ENCODE assay signal across 20 cellular contexts in the genomic region with DNA sequence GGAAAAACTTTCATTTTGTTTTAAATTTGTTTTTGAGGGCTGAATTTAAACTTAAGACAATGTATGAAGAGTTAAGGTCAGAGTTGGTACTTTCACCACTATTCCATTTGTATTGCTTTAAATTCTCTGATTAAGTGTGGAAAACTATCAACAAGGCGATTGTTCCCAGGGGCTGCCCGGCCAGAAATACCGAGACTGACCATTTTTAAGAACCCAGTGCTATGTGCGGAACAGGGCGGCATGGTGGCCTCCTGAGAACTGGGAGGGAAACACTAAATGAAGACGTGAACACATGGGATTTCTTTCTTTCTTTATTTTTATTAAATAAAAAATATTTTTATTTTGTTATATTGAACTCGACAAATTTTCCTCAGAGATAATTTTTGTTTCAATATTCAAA.
DNase-seq lines count a peak whose midpoint lies in the region; ATAC-seq and TF ChIP-seq lines count a peak whose summit lies in the region.
"Had no signal": no experiment of that assay in that cellular context is flagged by ENCODE, and none has a peak within 500 bp of the region (broad histone marks: within the 10 kb centered on the region; RNA-seq: fewer than 3 reads in every experiment).

No MANE protein-coding gene starts in this region.

- H3K4me2 ChIP-seq in BLaER1: peak overlapping the region; percentile 3; the same call in 1 of the 2 replicates

- no peak for ATAC-seq in GM18511 (IDR thresholded peaks at IDR 0.05; ENCODE audit: unreplicated experiment)
- ATAC-seq: HCT116 had no signal

- H3K9ac ChIP-seq in BLaER1: no peak overlapping the region

- H3K36me3 ChIP-seq in BLaER1: no peaks in the 10 kb centered on the region
- H3K36me3 ChIP-seq in testis (ENCODE audit: low read depth, missing control alignments): no peaks in the 10 kb centered on the region
- no peaks in the 10 kb centered on the region for H3K36me3 ChIP-seq in stomach

- H3K4me1 ChIP-seq in BLaER1: peaks cover 35% of the 10 kb centered on the region
- peaks cover 33% of the 10 kb centered on the region for H3K4me1 ChIP-seq in testis
- no peaks in the 10 kb centered on the region for H3K4me1 ChIP-seq in stomach
- H3K4me1 ChIP-seq: Caco-2 had no signal

- H3K4me3 ChIP-seq in BLaER1 (no peak overlapping the region), testis (no peak overlapping the region), stomach (no peak overlapping the region)

- intact Hi-C loops in testis (cut with DNase I; ENCODE audit: low total_unique reads): no loop called here
- intact Hi-C loops in stomach (cut with DNase I; ENCODE audit: low total_unique reads): no loop called here

- no peak for TF ChIP-seq CTCF in testis (IDR thresholded peaks at IDR 0.05)
- TF ChIP-seq CTCF in stomach (IDR thresholded peaks at IDR 0.05): no peak

- H3K9me3 ChIP-seq in BLaER1 (peaks cover 4% of the 10 kb centered on the region; the same call in 1 of the 2 replicates), testis (no peaks in the 10 kb centered on the region), stomach (no peaks in the 10 kb centered on the region)
- H3K9me3 ChIP-seq: Caco-2 had no signal

- no peaks in the 10 kb centered on the region for H3K27me3 ChIP-seq in BLaER1
- H3K27me3 ChIP-seq in layer of hippocampus (ENCODE audit: control insufficient read depth, insufficient read depth, low read length): no peaks in the 10 kb centered on the region
- H3K27me3 ChIP-seq in testis: no peaks in the 10 kb centered on the region
- no peaks in the 10 kb centered on the region for H3K27me3 ChIP-seq in stomach

- WGBS in testis, 2 donors: 86 to 92% methylated on average over 7 of the region's 7 CpGs
- WGBS in stomach, 5 donors: 91 to 97% (median 93%) methylated on average over 7 of the region's 7 CpGs

- DNase-seq in testis (no peak), DMS114 treated with DMSO at 0.1 percent for 48 hours (lab: John Stamatoyannopoulos, UW; ENCODE audit: unreplicated experiment) (no peak), islet precursor cell (no peak), stomach (no peak)
- DNase-seq: 8988T; C1 segment of cervical spinal cord; Caco-2; CD4-positive, CD25-positive, alpha-beta regulatory T cell; DMS153; DMS79; GDM1; GOT3; H7; HFFc6; IMR-90 had no signal

- no peak for TF ChIP-seq EP300 in stomach (IDR thresholded peaks at IDR 0.05)

- H3K27ac ChIP-seq in BLaER1: no peak overlapping the region
- peak overlapping the region; percentile 98 for H3K27ac ChIP-seq in cingulate gyrus (ENCODE audit: low read depth, low read length)
- H3K27ac ChIP-seq in layer of hippocampus (ENCODE audit: low read depth, low read length): peak overlapping the region; percentile 99
- H3K27ac ChIP-seq in testis: peak overlapping the region; percentile 32 to 41
- no peak overlapping the region for H3K27ac ChIP-seq in stomach

- no peaks in the 10 kb centered on the region for H4K20me1 ChIP-seq in BLaER1

- TF ChIP-seq POLR2A in testis (IDR thresholded peaks at IDR 0.05) (no peak), stomach (IDR thresholded peaks at IDR 0.05) (no peak)

Comparison
In these comparisons a context has a peak if more than half of its experiments do, and no peak if none do; other contexts are left out.
1. H3K27ac ChIP-seq: peak in cingulate gyrus (single experiment), layer of hippocampus (single experiment) and testis (2 of 2); none in BLaER1 (single experiment) and stomach (0 of 5).